ENCODE assay signal across 6 cellular contexts in genomic region chr4:6005175-6005574, GRCh38. TPM values are rescaled to one million over a fixed set of nuclear protein-coding genes. Genes with fewer than 3 reads are reported as not detected.
"Had no signal": no experiment of that assay in that cellular context is flagged by ENCODE, and none has a peak within 500 bp of the region (broad histone marks: within the 10 kb centered on the region; RNA-seq: fewer than 3 reads in every experiment).

No MANE protein-coding gene starts in this region.

- H3K27ac Mint-ChIP-seq: GM23338, H9 had no signal

- DNase-seq: H9, HCEC 1CT, IMR-90 had no signal

- H3K4me3 ChIP-seq: GM23338, K562 had no signal

- H3K4me3 Mint-ChIP-seq: GM23338, H9 had no signal

- ATAC-seq: GM23338, K562 had no signal

- H3K4me2 ChIP-seq: GM23338 had no signal

- H3K9me3 Mint-ChIP-seq: GM23338 had no signal

RNA-seq across cellular contexts. Expression of gene C4orf50, which starts 13.1 kb away (rescaled TPM):
- total RNA-seq: HT-29, IMR-90, K562 had no signal
